2 cellular contexts compared by ENCODE assay signal in genomic region chr21:46323710-46324389, GRCh38.
TF ChIP-seq lines count a peak whose summit lies in the region.

TSS of gene C21orf58 (minus strand) at chr21:46323870. CDS start at chr21:46322738, 1,132 bp downstream.
TSS of gene PCNT (plus strand) at chr21:46324156. CDS start at chr21:46324229, 73 bp downstream.

TF ChIP-seq in HCT116, 20 proteins besides CTCF, POLR2A, EP300 and RAD21 (continued from another document):
- TF ChIP-seq, protein P1, sequence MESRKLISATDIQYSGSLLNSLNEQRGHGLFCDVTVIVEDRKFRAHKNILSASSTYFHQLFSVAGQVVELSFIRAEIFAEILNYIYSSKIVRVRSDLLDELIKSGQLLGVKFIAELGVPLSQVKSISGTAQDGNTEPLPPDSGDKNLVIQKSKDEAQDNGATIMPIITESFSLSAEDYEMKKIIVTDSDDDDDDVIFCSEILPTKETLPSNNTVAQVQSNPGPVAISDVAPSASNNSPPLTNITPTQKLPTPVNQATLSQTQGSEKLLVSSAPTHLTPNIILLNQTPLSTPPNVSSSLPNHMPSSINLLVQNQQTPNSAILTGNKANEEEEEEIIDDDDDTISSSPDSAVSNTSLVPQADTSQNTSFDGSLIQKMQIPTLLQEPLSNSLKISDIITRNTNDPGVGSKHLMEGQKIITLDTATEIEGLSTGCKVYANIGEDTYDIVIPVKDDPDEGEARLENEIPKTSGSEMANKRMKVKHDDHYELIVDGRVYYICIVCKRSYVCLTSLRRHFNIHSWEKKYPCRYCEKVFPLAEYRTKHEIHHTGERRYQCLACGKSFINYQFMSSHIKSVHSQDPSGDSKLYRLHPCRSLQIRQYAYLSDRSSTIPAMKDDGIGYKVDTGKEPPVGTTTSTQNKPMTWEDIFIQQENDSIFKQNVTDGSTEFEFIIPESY (IDR thresholded peaks at IDR 0.05; ENCODE audit: extremely low read depth, insufficient replicate concordance, low read length): peak; percentile 22
TF ChIP-seq in HCT116: peak in this region for 3.

TF ChIP-seq in neural cell, 6 proteins besides CTCF, POLR2A, EP300 and RAD21 (continued from another document):
- TF ChIP-seq, protein P2, sequence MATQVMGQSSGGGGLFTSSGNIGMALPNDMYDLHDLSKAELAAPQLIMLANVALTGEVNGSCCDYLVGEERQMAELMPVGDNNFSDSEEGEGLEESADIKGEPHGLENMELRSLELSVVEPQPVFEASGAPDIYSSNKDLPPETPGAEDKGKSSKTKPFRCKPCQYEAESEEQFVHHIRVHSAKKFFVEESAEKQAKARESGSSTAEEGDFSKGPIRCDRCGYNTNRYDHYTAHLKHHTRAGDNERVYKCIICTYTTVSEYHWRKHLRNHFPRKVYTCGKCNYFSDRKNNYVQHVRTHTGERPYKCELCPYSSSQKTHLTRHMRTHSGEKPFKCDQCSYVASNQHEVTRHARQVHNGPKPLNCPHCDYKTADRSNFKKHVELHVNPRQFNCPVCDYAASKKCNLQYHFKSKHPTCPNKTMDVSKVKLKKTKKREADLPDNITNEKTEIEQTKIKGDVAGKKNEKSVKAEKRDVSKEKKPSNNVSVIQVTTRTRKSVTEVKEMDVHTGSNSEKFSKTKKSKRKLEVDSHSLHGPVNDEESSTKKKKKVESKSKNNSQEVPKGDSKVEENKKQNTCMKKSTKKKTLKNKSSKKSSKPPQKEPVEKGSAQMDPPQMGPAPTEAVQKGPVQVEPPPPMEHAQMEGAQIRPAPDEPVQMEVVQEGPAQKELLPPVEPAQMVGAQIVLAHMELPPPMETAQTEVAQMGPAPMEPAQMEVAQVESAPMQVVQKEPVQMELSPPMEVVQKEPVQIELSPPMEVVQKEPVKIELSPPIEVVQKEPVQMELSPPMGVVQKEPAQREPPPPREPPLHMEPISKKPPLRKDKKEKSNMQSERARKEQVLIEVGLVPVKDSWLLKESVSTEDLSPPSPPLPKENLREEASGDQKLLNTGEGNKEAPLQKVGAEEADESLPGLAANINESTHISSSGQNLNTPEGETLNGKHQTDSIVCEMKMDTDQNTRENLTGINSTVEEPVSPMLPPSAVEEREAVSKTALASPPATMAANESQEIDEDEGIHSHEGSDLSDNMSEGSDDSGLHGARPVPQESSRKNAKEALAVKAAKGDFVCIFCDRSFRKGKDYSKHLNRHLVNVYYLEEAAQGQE (IDR thresholded peaks at IDR 0.05; ENCODE audit: borderline replicate concordance): peak; percentile 73
- peak; percentile 88 for TF ChIP-seq MXI1 (conservative IDR thresholded peaks at IDR 0.05; ENCODE audit: poor library complexity, severe bottlenecking)
TF ChIP-seq in neural cell: peak in this region for 3.
